Comparison of ENCODE assay signal across 16 cellular contexts in the genomic region with DNA sequence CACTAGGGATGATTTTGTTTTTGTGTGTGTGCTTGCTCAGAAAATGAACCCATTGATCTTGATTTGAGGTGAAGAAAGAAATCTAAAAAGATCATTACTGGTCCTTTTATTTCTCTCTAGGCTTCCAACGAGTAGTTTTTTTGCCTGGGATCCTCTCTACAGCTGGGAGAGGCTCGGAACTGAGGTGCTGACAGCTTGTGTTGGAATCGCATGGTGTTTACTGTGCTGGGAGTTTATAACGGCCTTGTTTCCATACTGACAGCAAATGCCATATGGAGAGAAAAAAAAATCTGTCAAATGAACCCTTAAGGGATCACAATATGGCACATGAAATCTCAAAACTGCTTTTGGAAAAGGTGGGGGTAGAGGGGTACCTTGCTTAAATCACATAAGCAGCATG.
DNase-seq lines count a peak whose midpoint lies in the region; ATAC-seq and TF ChIP-seq lines count a peak whose summit lies in the region.
"Had no signal": no experiment of that assay in that cellular context is flagged by ENCODE, and none has a peak within 500 bp of the region (broad histone marks: within the 10 kb centered on the region; RNA-seq: fewer than 3 reads in every experiment).

No MANE protein-coding gene starts in this region.

- ATAC-seq in psoas muscle, result no peak
- no peak for ATAC-seq in PC-3

- peaks cover 64% of the 10 kb centered on the region for H3K4me1 Mint-ChIP-seq in glutamatergic neuron (ENCODE audit: low read depth, unreplicated experiment)

- H3K4me1 ChIP-seq in psoas muscle (peaks cover 10% of the 10 kb centered on the region), PC-3 (ENCODE audit: insufficient read depth, low read length) (no peaks in the 10 kb centered on the region)

- H3K36me3 Mint-ChIP-seq in glutamatergic neuron (ENCODE audit: unreplicated experiment), result no peaks in the 10 kb centered on the region

- POLR2A ChIA-PET in PC-3 (lab: Charles Lee; ENCODE audit: unreplicated experiment), result no interaction called here

- H3K27me3 Mint-ChIP-seq in glutamatergic neuron (ENCODE audit: unreplicated experiment), result peaks cover 23% of the 10 kb centered on the region

- intact Hi-C loops in psoas muscle (cut with DNase I), result no loop called here
- intact Hi-C loops in PC-3 (cut with micrococcal nuclease), result no loop called here

- H3K27ac ChIP-seq in psoas muscle, result peak overlapping the region; percentile 91
- no peak overlapping the region for H3K27ac ChIP-seq in PC-3 (ENCODE audit: low read length)
- H3K27ac ChIP-seq: 22Rv1; BLaER1 treated with 17β-estradiol and CSF1 and Interleukin-3, amounts not matched to agents 10 nM and 100 nM; SJCRH30 had no signal

- H3K27me3 ChIP-seq in psoas muscle (ENCODE audit: insufficient read depth in 3 of 3, low read length in 2 of 3), result no peaks in the 10 kb centered on the region
- no peaks in the 10 kb centered on the region for H3K27me3 ChIP-seq in PC-3 (ENCODE audit: low read length)
- H3K27me3 ChIP-seq: BLaER1 treated with 17β-estradiol and CSF1 and Interleukin-3, amounts not matched to agents 10 nM and 100 nM; SJCRH30 had no signal

- CTCF ChIA-PET in PC-3 (lab: Charles Lee), result no interaction called here

- H4K20me1 ChIP-seq in PC-3 (ENCODE audit: low read length), result no peaks in the 10 kb centered on the region
- H4K20me1 ChIP-seq: BLaER1 treated with 17β-estradiol and CSF1 and Interleukin-3, amounts not matched to agents 10 nM and 100 nM had no signal

- WGBS in psoas muscle, 3 donors, result 29 to 34% (median 31%) methylated on average over 4 of the region's 4 CpGs

- H3K4me3 ChIP-seq in psoas muscle, result peak overlapping the region; percentile 67
- H3K4me3 ChIP-seq in PC-3 (ENCODE audit: low read length), result no peak overlapping the region
- H3K4me3 ChIP-seq: BLaER1 treated with 17β-estradiol and CSF1 and Interleukin-3, amounts not matched to agents 10 nM and 100 nM; SJCRH30 had no signal

- no peaks in the 10 kb centered on the region for H3K9me2 ChIP-seq in PC-3 (replicated peaks; ENCODE audit: low read length)

- TF ChIP-seq CTCF in glutamatergic neuron (IDR thresholded peaks at IDR 0.05; ENCODE audit: partially characterized antibody, unreplicated experiment) (no peak), psoas muscle (IDR thresholded peaks at IDR 0.05) (no peak), GM20000 (IDR thresholded peaks at IDR 0.05; ENCODE audit: extremely low read depth, missing control alignments) (no peak), PC-3 (conservative IDR thresholded peaks at IDR 0.05; ENCODE audit: low read depth, low read length) (no peak)

- no peak overlapping the region for H3K4me2 ChIP-seq in PC-3 (ENCODE audit: low read length)
- H3K4me2 ChIP-seq: BLaER1 treated with 17β-estradiol and CSF1 and Interleukin-3, amounts not matched to agents 10 nM and 100 nM had no signal

- no TSS peak for BruUV-seq in PC-3 (replicated peaks; lab: Mats Ljungman, UMichigan)

- peak overlapping the region; percentile 92 for H3K27ac Mint-ChIP-seq in glutamatergic neuron (ENCODE audit: unreplicated experiment)

- H3K9ac ChIP-seq in PC-3 (ENCODE audit: low read length), result no peak overlapping the region
- H3K9ac ChIP-seq: BLaER1 treated with 17β-estradiol and CSF1 and Interleukin-3, amounts not matched to agents 10 nM and 100 nM had no signal

- H3K79me2 ChIP-seq in PC-3 (ENCODE audit: low read length), result no peaks in the 10 kb centered on the region

- H3K9me3 Mint-ChIP-seq in glutamatergic neuron (ENCODE audit: unreplicated experiment), result peaks cover 28% of the 10 kb centered on the region

- H3K36me3 ChIP-seq in psoas muscle (ENCODE audit: insufficient read depth in 1 of 2, low read depth in 1 of 2) (no peaks in the 10 kb centered on the region), PC-3 (ENCODE audit: low read depth, low read length) (no peaks in the 10 kb centered on the region)
- H3K36me3 ChIP-seq: BLaER1 treated with 17β-estradiol and CSF1 and Interleukin-3, amounts not matched to agents 10 nM and 100 nM; SJCRH30 had no signal

- no peaks in the 10 kb centered on the region for H3K9me3 ChIP-seq in psoas muscle
- H3K9me3 ChIP-seq in PC-3 (ENCODE audit: low read length), result no peaks in the 10 kb centered on the region
- H3K9me3 ChIP-seq: SJCRH30 had no signal

- no peaks in the 10 kb centered on the region for H3F3A ChIP-seq in PC-3 (ENCODE audit: low read length, unreplicated experiment)

- DNase-seq in NCI-H1092 treated with DMSO at 0.1 percent for 48 hours (lab: John Stamatoyannopoulos, UW) (peak; percentile 33), NCI-H1092 (lab: John Stamatoyannopoulos, UW) (no peak), NCI-H524 treated with DMSO at 0.1 percent for 48 hours (lab: John Stamatoyannopoulos, UW) (peak; percentile 52), glutamatergic neuron (no peak), psoas muscle (no peak), GM20000 (ENCODE audit: low spot score) (no peak), PC-3 (no peak)
- no peak for DNase-seq in activated naive CD4-positive, alpha-beta T cell treated with Interleukin-2 at 50 U/mL for 16 hours
- DNase-seq: GOT3, KG1, NCI-H1105, NCI-H187 treated with DMSO at 0.1 percent for 48 hours, NCI-H226 had no signal

- H2AFZ ChIP-seq in PC-3 (ENCODE audit: low read length), result no peak overlapping the region

- H3K4me3 Mint-ChIP-seq in glutamatergic neuron (ENCODE audit: unreplicated experiment), result peak overlapping the region; percentile 59

Comparison
In these comparisons a context has a peak if more than half of its experiments do, and no peak if none do; other contexts are left out.
1. DNase-seq: peak in NCI-H1092 treated with DMSO at 0.1 percent for 48 hours (single experiment) and NCI-H524 treated with DMSO at 0.1 percent for 48 hours (single experiment); none in NCI-H1092 (single experiment), glutamatergic neuron (single experiment), psoas muscle (0 of 2), GM20000 (single experiment), activated naive CD4-positive, alpha-beta T cell treated with Interleukin-2 at 50 U/mL for 16 hours (single experiment) and PC-3 (single experiment).